In the genomic region with DNA sequence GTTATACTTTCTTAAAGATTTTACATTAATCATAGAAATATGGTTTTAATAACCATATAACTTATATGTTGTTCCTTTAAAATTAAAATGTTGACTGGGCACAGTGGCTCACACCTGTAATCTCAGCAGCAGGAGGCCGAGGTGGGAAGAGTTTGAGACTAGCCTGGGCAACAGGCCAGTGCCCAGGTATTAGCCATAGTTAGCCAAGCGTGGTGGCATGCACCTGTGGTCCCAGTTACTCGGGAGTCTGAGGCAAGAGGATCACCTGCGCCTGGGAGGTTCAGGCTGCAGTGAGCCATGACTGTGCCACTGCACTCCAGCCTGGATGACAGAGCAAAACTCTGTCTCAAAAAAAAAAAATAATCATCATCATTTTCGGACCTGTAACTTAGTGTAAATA, we compare ENCODE assay signal across 4 cellular contexts.
"Had no signal": no experiment of that assay in that cellular context is flagged by ENCODE, and none has a peak within 500 bp of the region (broad histone marks: within the 10 kb centered on the region; RNA-seq: fewer than 3 reads in every experiment).

No MANE protein-coding gene starts in this region.

- DNase-seq: H9, HCEC 1CT, IMR-90, KBM-7 had no signal
